In the genomic region with DNA sequence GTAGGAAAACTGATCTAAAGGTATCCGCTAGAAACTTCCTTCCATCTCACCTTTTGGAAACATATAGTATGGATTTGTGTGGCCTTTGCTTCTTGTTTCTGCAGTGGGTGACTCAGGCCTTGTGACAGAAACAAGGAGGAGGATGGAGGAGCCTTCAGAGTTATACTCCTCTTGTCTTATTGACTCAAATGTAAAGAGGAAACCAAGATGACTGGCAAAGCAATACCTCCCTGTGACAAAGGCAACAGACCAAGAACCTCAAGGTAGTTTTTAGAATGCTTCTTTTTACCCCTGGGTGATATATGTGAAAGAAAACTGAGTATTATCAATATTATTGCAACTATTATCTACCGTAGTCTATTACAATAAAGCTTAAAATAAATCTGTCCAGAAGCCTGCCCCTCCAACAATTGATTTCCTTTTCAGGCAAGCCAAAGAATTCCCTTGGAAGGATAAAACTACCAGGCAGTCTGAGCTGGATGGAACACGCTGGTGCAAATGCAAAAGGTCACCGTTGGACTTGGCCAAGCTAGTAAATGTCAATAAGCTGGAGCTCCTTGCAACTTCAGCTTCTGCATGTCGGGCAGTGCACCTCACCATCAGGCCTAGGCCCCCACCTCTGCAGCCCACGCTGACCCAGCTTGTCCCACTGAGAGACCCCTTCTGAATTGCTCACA, we compare ENCODE assay signal across 29 cellular contexts.
"Had no signal": no experiment of that assay in that cellular context is flagged by ENCODE, and none has a peak within 500 bp of the region (broad histone marks: within the 10 kb centered on the region; RNA-seq: fewer than 3 reads in every experiment).

No MANE protein-coding gene starts in this region.

- H3K79me2 ChIP-seq: hepatocyte had no signal

- H3K36me3 Mint-ChIP-seq: activated CD4-positive, alpha-beta memory T cell treated with anti-CD3 and anti-CD28 coated beads for 36 hours; activated naive CD4-positive, alpha-beta T cell treated with anti-CD3 and anti-CD28 coated beads, Interleukin-2, amount 10 ng/mL, durations not matched to agents 7 days and 5 days; activated naive CD8-positive, alpha-beta T cell treated with anti-CD3 and anti-CD28 coated beads, Interleukin-2, amount 10 ng/mL, durations not matched to agents 7 days and 5 days; brain; mesothelial cell of epicardium; naive B cell; stimulated activated naive B cell treated with anti-CD40 and anti-IgM and Interleukin-4, amounts not matched to agents 10 μg/mL and 1 μg/mL and 100 μg/mL, for 72 hours had no signal

- ATAC-seq: left colon, pancreas, T-helper 17 cell had no signal

- H3K27ac ChIP-seq: ascending aorta, hepatocyte, pancreas, prostate gland, stomach, tibial nerve, WERI-Rb-1 had no signal

- H3K27me3 ChIP-seq: ascending aorta, hepatocyte, pancreas, stomach, tibial nerve had no signal

- H3K27ac Mint-ChIP-seq: activated CD4-positive, alpha-beta memory T cell treated with anti-CD3 and anti-CD28 coated beads for 36 hours; activated CD4-positive, alpha-beta T cell treated with anti-CD3 and anti-CD28 coated beads, Interleukin-2, amount 10 ng/mL, durations not matched to agents 24 days and 14 days; activated naive CD4-positive, alpha-beta T cell treated with anti-CD3 and anti-CD28 coated beads, Interleukin-2, amount 10 ng/mL, durations not matched to agents 7 days and 5 days; activated naive CD8-positive, alpha-beta T cell treated with anti-CD3 and anti-CD28 coated beads, Interleukin-2, amount 10 ng/mL, durations not matched to agents 7 days and 5 days; activated T-helper 1 cell treated with anti-CD3 and anti-CD28 coated beads, Interleukin-12 subunit alpha, Interleukin-12 subunit beta, Interleukin-2, Interleukin-4 antibody, amounts not matched to agents 30 ng/mL and 10 ng/mL and 1 ng/mL, durations not matched to agents 14 hours and 24 hours and 36 hours; mesothelial cell of epicardium; nephron progenitor cell; stimulated activated naive B cell treated with anti-CD40 and anti-IgM and Interleukin-4, amounts not matched to agents 10 μg/mL and 1 μg/mL and 100 μg/mL, for 72 hours; T-helper 17 cell had no signal

- H3K9me3 ChIP-seq: ascending aorta, pancreas, prostate gland, stomach, tibial nerve had no signal

- H3K4me2 ChIP-seq: hepatocyte, smooth muscle cell had no signal

- H3K4me1 ChIP-seq: ascending aorta, prostate gland, stomach had no signal

- H3K9me3 Mint-ChIP-seq: activated CD4-positive, alpha-beta memory T cell treated with anti-CD3 and anti-CD28 coated beads for 36 hours; activated CD4-positive, alpha-beta T cell treated with anti-CD3 and anti-CD28 coated beads, Interleukin-2, amount 10 ng/mL, durations not matched to agents 24 days and 14 days; activated naive CD4-positive, alpha-beta T cell treated with anti-CD3 and anti-CD28 coated beads, Interleukin-2, amount 10 ng/mL, durations not matched to agents 7 days and 5 days; activated naive CD8-positive, alpha-beta T cell treated with anti-CD3 and anti-CD28 coated beads, Interleukin-2, amount 10 ng/mL, durations not matched to agents 7 days and 5 days; activated T-helper 1 cell treated with anti-CD3 and anti-CD28 coated beads, Interleukin-12 subunit alpha, Interleukin-12 subunit beta, Interleukin-2, Interleukin-4 antibody, amounts not matched to agents 30 ng/mL and 10 ng/mL and 1 ng/mL, durations not matched to agents 14 hours and 24 hours and 36 hours; brain; mesothelial cell of epicardium had no signal

- DNase-seq: activated CD4-positive, alpha-beta memory T cell treated with anti-CD3 and anti-CD28 coated beads for 36 hours; activated CD4-positive, alpha-beta T cell treated with anti-CD3 and anti-CD28 coated beads, Interleukin-2, amount 10 ng/mL, durations not matched to agents 24 days and 14 days; activated CD4-positive, CD25-positive, alpha-beta regulatory T cell treated with anti-CD3 and anti-CD28 coated beads, Interleukin-2, amount 50 U/mL, for 72 hours; activated CD8-positive, alpha-beta memory T cell treated with anti-CD3 and anti-CD28 coated beads, Interleukin-2, amount 50 U/mL, for 4 hours; activated gamma-delta T cell; activated naive CD4-positive, alpha-beta T cell treated with anti-CD3 and anti-CD28 coated beads, Interleukin-2, amount 10 ng/mL, durations not matched to agents 7 days and 5 days; activated naive CD8-positive, alpha-beta T cell treated with anti-CD3 and anti-CD28 coated beads, Interleukin-2, amount 10 ng/mL, durations not matched to agents 7 days and 5 days; activated T-cell treated with anti-CD3 and anti-CD28 coated beads, Interleukin-2, amount 50 U/mL, for 1 hour; central memory CD4-positive, alpha-beta T cell; left colon; naive B cell; nephron progenitor cell; nucleus accumbens; pancreas; stimulated activated CD4-positive, alpha-beta T cell treated with anti-CD3 and anti-CD28 coated beads, Interleukin-15, amount 100 ng/mL, for 24 hours; stimulated activated CD4-positive, alpha-beta T cell treated with anti-CD3 and anti-CD28 coated beads, Interleukin-2, amount 100 ng/mL, for 24 hours; stimulated activated naive B cell treated with anti-CD40 and anti-IgM and Interleukin-4, amounts not matched to agents 10 μg/mL and 1 μg/mL and 100 μg/mL, for 72 hours; stomach; T-helper 17 cell; T1000; WERI-Rb-1 had no signal

- H3K27me3 Mint-ChIP-seq: activated CD4-positive, alpha-beta memory T cell treated with anti-CD3 and anti-CD28 coated beads for 36 hours; naive B cell had no signal

- H3K4me1 Mint-ChIP-seq: activated CD4-positive, alpha-beta T cell treated with anti-CD3 and anti-CD28 coated beads, Interleukin-2, amount 10 ng/mL, durations not matched to agents 24 days and 14 days; activated naive CD4-positive, alpha-beta T cell treated with anti-CD3 and anti-CD28 coated beads, Interleukin-2, amount 10 ng/mL, durations not matched to agents 7 days and 5 days; activated naive CD8-positive, alpha-beta T cell treated with anti-CD3 and anti-CD28 coated beads, Interleukin-2, amount 10 ng/mL, durations not matched to agents 7 days and 5 days; mesothelial cell of epicardium; naive B cell; stimulated activated naive B cell treated with anti-CD40 and anti-IgM and Interleukin-4, amounts not matched to agents 10 μg/mL and 1 μg/mL and 100 μg/mL, for 72 hours; T-helper 17 cell had no signal

- H3K4me3 Mint-ChIP-seq: activated CD4-positive, alpha-beta memory T cell treated with anti-CD3 and anti-CD28 coated beads for 36 hours; activated CD4-positive, alpha-beta T cell treated with anti-CD3 and anti-CD28 coated beads, Interleukin-2, amount 10 ng/mL, durations not matched to agents 24 days and 14 days; activated naive CD4-positive, alpha-beta T cell treated with anti-CD3 and anti-CD28 coated beads, Interleukin-2, amount 10 ng/mL, durations not matched to agents 7 days and 5 days; activated naive CD8-positive, alpha-beta T cell treated with anti-CD3 and anti-CD28 coated beads, Interleukin-2, amount 10 ng/mL, durations not matched to agents 7 days and 5 days; activated T-helper 1 cell treated with anti-CD3 and anti-CD28 coated beads, Interleukin-12 subunit alpha, Interleukin-12 subunit beta, Interleukin-2, Interleukin-4 antibody, amounts not matched to agents 30 ng/mL and 10 ng/mL and 1 ng/mL, durations not matched to agents 14 hours and 24 hours and 36 hours; brain; mesothelial cell of epicardium; naive B cell; nephron progenitor cell; stimulated activated naive B cell treated with anti-CD40 and anti-IgM and Interleukin-4, amounts not matched to agents 10 μg/mL and 1 μg/mL and 100 μg/mL, for 72 hours; T-helper 17 cell had no signal

- H3K36me3 ChIP-seq: ascending aorta, pancreas, prostate gland, stomach, tibial nerve, WERI-Rb-1 had no signal

- H2AFZ ChIP-seq: hepatocyte had no signal

- H3K4me3 ChIP-seq: ascending aorta, hepatocyte, pancreas, prostate gland, smooth muscle cell, stomach, tibial nerve had no signal
